8 cellular contexts compared by ENCODE assay signal in genomic region chr22:23787600-23787896, GRCh38. TPM values are rescaled to one million over a fixed set of nuclear protein-coding genes. Genes with fewer than 3 reads are reported as not detected.
DNase-seq lines count a peak whose midpoint lies in the region; ATAC-seq and TF ChIP-seq lines count a peak whose summit lies in the region.

No MANE protein-coding gene starts in this region.

- H3K9me3 ChIP-seq in left ventricle myocardium inferior (replicated peaks) (no peaks in the 10 kb centered on the region), tibial nerve (no peaks in the 10 kb centered on the region)

- H3K4me1 Mint-ChIP-seq in activated CD8-positive, alpha-beta T cell treated with anti-CD3 and anti-CD28 coated beads for 36 hours (ENCODE audit: low read depth), result peaks cover 42% of the 10 kb centered on the region

- no peak for TF ChIP-seq POLR2A in tibial nerve (IDR thresholded peaks at IDR 0.05)

- H3K4me3 ChIP-seq in left ventricle myocardium inferior, result peak overlapping the region; percentile 95
- H3K4me3 ChIP-seq in kidney epithelial cell (ENCODE audit: low read depth, low read length), result peak overlapping the region; percentile 84
- peak overlapping the region; percentile 62 to 88 (median 84) for H3K4me3 ChIP-seq in tibial nerve

- no peaks in the 10 kb centered on the region for H3K27me3 Mint-ChIP-seq in activated CD8-positive, alpha-beta T cell treated with anti-CD3 and anti-CD28 coated beads for 36 hours

- no peaks in the 10 kb centered on the region for H3K27me3 ChIP-seq in left ventricle myocardium inferior (ENCODE audit: low read depth)
- no peaks in the 10 kb centered on the region for H3K27me3 ChIP-seq in kidney epithelial cell (ENCODE audit: control insufficient read depth, insufficient read depth, low read length)
- H3K27me3 ChIP-seq in tibial nerve, result no peaks in the 10 kb centered on the region

- TF ChIP-seq CTCF in left ventricle myocardium inferior (IDR thresholded peaks at IDR 0.05; ENCODE audit: borderline replicate concordance) (no peak), kidney epithelial cell (IDR thresholded peaks at IDR 0.05; ENCODE audit: insufficient read depth, low read length, poor library complexity, severe bottlenecking) (no peak), tibial nerve (IDR thresholded peaks at IDR 0.05) (no peak)
- no peak for TF ChIP-seq CTCF in activated CD8-positive, alpha-beta T cell treated with anti-CD3 and anti-CD28 coated beads for 36 hours (IDR thresholded peaks at IDR 0.05)

- intact Hi-C loops in left ventricle myocardium inferior (cut with micrococcal nuclease), result no loop called here
- intact Hi-C loops in Right ventricle myocardium superior (cut with DNase I), result no loop called here
- intact Hi-C loops in activated CD8-positive, alpha-beta T cell treated with anti-CD3 and anti-CD28 coated beads for 36 hours (cut with micrococcal nuclease), result no loop called here
- intact Hi-C loops in sciatic nerve (cut with DNase I), result no loop called here

- DNase-seq in left ventricle myocardium inferior, result no peak
- no peak for DNase-seq in Right ventricle myocardium superior
- DNase-seq in activated CD8-positive, alpha-beta T cell treated with anti-CD3 and anti-CD28 coated beads for 36 hours, result no peak
- DNase-seq in kidney epithelial cell (ENCODE audit: low read depth), result no peak
- no peak for DNase-seq in tibial nerve (ENCODE audit: low spot score in 2 of 2)
- no peak for DNase-seq in activated CD4-positive, CD25-positive, alpha-beta regulatory T cell (lab: John Stamatoyannopoulos, UW)
- DNase-seq in sciatic nerve (ENCODE audit: low spot score), result no peak
- DNase-seq in NCI-H1436 (lab: John Stamatoyannopoulos, UW), result no peak

- peak overlapping the region; percentile 84 for H3K4me3 Mint-ChIP-seq in activated CD8-positive, alpha-beta T cell treated with anti-CD3 and anti-CD28 coated beads for 36 hours

- peaks cover 8% of the 10 kb centered on the region for H3K36me3 ChIP-seq in left ventricle myocardium inferior
- H3K36me3 ChIP-seq in kidney epithelial cell (ENCODE audit: control insufficient read depth, insufficient read depth, low read length), result peaks cover 2% of the 10 kb centered on the region
- H3K36me3 ChIP-seq in tibial nerve, result peaks cover 0 to 8% (median 3%) of the 10 kb centered on the region in 3 donors

- H3K27ac ChIP-seq in left ventricle myocardium inferior (replicated peaks), result peak overlapping the region; percentile 100
- peak overlapping the region; percentile 95 to 100 (median 98) for H3K27ac ChIP-seq in tibial nerve

- no peak for ATAC-seq in Right ventricle myocardium superior (ENCODE audit: poor library complexity)
- peak; percentile 28 for ATAC-seq in activated CD8-positive, alpha-beta T cell treated with anti-CD3 and anti-CD28 coated beads for 36 hours
- no peak for ATAC-seq in sciatic nerve

- POLR2A ChIA-PET in activated CD8-positive, alpha-beta T cell treated with anti-CD3 and anti-CD28 coated beads for 36 hours (lab: Charles Lee), result interaction anchor here (1.0 to 3.3 kb wide), 4 partner anchors 13 to 64 kb away, joined by 3 to 14 read pairs (median 4); no protein-coding TSS in a partner anchor

- 2 to 4% methylated on average over 5 of the region's 5 CpGs for WGBS in tibial nerve, 2 donors

- peaks cover 68% of the 10 kb centered on the region for H3K4me1 ChIP-seq in left ventricle myocardium inferior
- H3K4me1 ChIP-seq in tibial nerve, result peaks cover 0 to 58% (median 24%) of the 10 kb centered on the region in 4 donors

- peak overlapping the region; percentile 84 for H3K27ac Mint-ChIP-seq in activated CD8-positive, alpha-beta T cell treated with anti-CD3 and anti-CD28 coated beads for 36 hours

- CTCF ChIA-PET in activated CD8-positive, alpha-beta T cell treated with anti-CD3 and anti-CD28 coated beads for 36 hours (lab: Charles Lee), result interaction anchor here (1.0 kb wide), 1 partner anchor 63 kb away, joined by 3 read pairs; no protein-coding TSS in a partner anchor

- H3K9me3 Mint-ChIP-seq in activated CD8-positive, alpha-beta T cell treated with anti-CD3 and anti-CD28 coated beads for 36 hours, result no peaks in the 10 kb centered on the region

- TF ChIP-seq EP300 in tibial nerve (IDR thresholded peaks at IDR 0.05), result no peak

- H3K36me3 Mint-ChIP-seq in activated CD8-positive, alpha-beta T cell treated with anti-CD3 and anti-CD28 coated beads for 36 hours (ENCODE audit: low read depth), result peaks cover 11% of the 10 kb centered on the region

RNA-seq across cellular contexts. Expression of gene SMARCB1, which starts 0.8 kb away (rescaled TPM):
- 52.0 TPM for total RNA-seq in left ventricle myocardium inferior
- total RNA-seq in Right ventricle myocardium superior, result 46.6 TPM
- total RNA-seq in activated CD8-positive, alpha-beta T cell treated with anti-CD3 and anti-CD28 coated beads for 36 hours, result 10 to 100 TPM; 82.8 to 86.3 TPM
- 163 and 168 TPM in 2 replicates for total RNA-seq in kidney epithelial cell
- total RNA-seq in tibial nerve, result 10 to 100 TPM; 31.5 to 53.4 (median 43.8) TPM
- total RNA-seq in sciatic nerve, result 56.2 TPM

RNA-seq across cellular contexts. Expression of gene MMP11, which starts 14.9 kb away (rescaled TPM):
- total RNA-seq in left ventricle myocardium inferior (16.9 TPM), Right ventricle myocardium superior (25.3 TPM), kidney epithelial cell (41.9 and 48.9 TPM in 2 replicates), tibial nerve (1 to 10 TPM; 4.5 to 7.3 (median 5.6) TPM), sciatic nerve (3.9 TPM)
- 1 to 10 TPM in 1 of 2 experiments, under 1 TPM in 1; 0.85 to 1.4 TPM for total RNA-seq in activated CD8-positive, alpha-beta T cell treated with anti-CD3 and anti-CD28 coated beads for 36 hours

RNA-seq across cellular contexts. Expression of gene CHCHD10, which starts 19.8 kb away (rescaled TPM):
- total RNA-seq in left ventricle myocardium inferior (1,446 TPM), Right ventricle myocardium superior (1,600 TPM), kidney epithelial cell (13.5 and 21.0 TPM in 2 replicates), tibial nerve (10 to 100 TPM in 1 of 4 donors, 1 to 10 TPM in 2, not detected in 1; 3.7 to 14.0 (median 9.6) TPM), sciatic nerve (32.5 TPM)
- 100 to 1,000 TPM; 197 to 212 TPM for total RNA-seq in activated CD8-positive, alpha-beta T cell treated with anti-CD3 and anti-CD28 coated beads for 36 hours

RNA-seq across cellular contexts. Expression of gene C22orf15, which starts 24.8 kb away (rescaled TPM):
- total RNA-seq in left ventricle myocardium inferior (not detected), Right ventricle myocardium superior (not detected), kidney epithelial cell (0.34 TPM in 1 of 2 replicates, not detected in the other), tibial nerve (under 1 TPM in 1 of 4 donors, not detected in 3; 0.44 TPM), sciatic nerve (0.49 TPM)
- total RNA-seq in activated CD8-positive, alpha-beta T cell treated with anti-CD3 and anti-CD28 coated beads for 36 hours, result 1 to 10 TPM; 1.1 to 2.1 TPM

RNA-seq across cellular contexts. Expression of gene VPREB3, which starts 33.3 kb away (rescaled TPM):
- total RNA-seq in left ventricle myocardium inferior (0.69 TPM), Right ventricle myocardium superior (0.51 TPM), kidney epithelial cell (not detected in 2 replicates), tibial nerve (not detected), sciatic nerve (not detected)
- not detected for total RNA-seq in activated CD8-positive, alpha-beta T cell treated with anti-CD3 and anti-CD28 coated beads for 36 hours
